20 cellular contexts compared by ENCODE assay signal in genomic region chr6:14310955-14311354, GRCh38.
DNase-seq lines count a peak whose midpoint lies in the region; ATAC-seq, FAIRE-seq and TF ChIP-seq lines count a peak whose summit lies in the region.
"Had no signal": no experiment of that assay in that cellular context is flagged by ENCODE, and none has a peak within 500 bp of the region (broad histone marks: within the 10 kb centered on the region; RNA-seq: fewer than 3 reads in every experiment).

No MANE protein-coding gene starts in this region.

- no peak overlapping the region for H3K4me2 ChIP-seq in GM12878 (ENCODE audit: control insufficient read depth, insufficient read depth)

- no peak for ATAC-seq in GM12878
- no peak for ATAC-seq in HG03571 (IDR thresholded peaks at IDR 0.05; ENCODE audit: unreplicated experiment)
- ATAC-seq: WTC11 had no signal

- no peaks in the 10 kb centered on the region for H3K79me2 ChIP-seq in GM12878 (ENCODE audit: control insufficient read depth, insufficient read depth, low read length)

- RAD21 ChIA-PET in GM12878 (lab: Charles Lee; ENCODE audit: unreplicated experiment): interaction anchor here (0.7 kb wide), 1 partner anchor 27 kb away, joined by 3 read pairs; no protein-coding TSS in a partner anchor

- no TSS peak for BruUV-seq in GM12878 (replicated peaks; lab: Mats Ljungman, UMichigan)

- H3K36me3 ChIP-seq in GM12878 (ENCODE audit: control insufficient read depth in 2 of 2, insufficient read depth in 2 of 2, low read length in 1 of 2): no peaks in the 10 kb centered on the region
- H3K36me3 ChIP-seq: BLaER1 treated with 17β-estradiol and CSF1 and Interleukin-3, amounts not matched to agents 10 nM and 100 nM; cardiac muscle cell had no signal

- TF ChIP-seq RAD21 in GM12878 (IDR thresholded peaks at IDR 0.05; ENCODE audit: insufficient read depth, low read depth, low read length): no peak

- no peak for FAIRE-seq in GM12878 (lab: Jason Lieb, UNC)
- FAIRE-seq: islet of Langerhans had no signal

- no peak for TF ChIP-seq POLR2A in GM12878 (IDR thresholded peaks at IDR 0.05; ENCODE audit: low read depth, low read length)

- POLR2A ChIA-PET in GM12878 (lab: Charles Lee): no interaction called here

- no peak overlapping the region for H3K27ac ChIP-seq in GM12878 (ENCODE audit: control insufficient read depth, insufficient read depth)
- H3K27ac ChIP-seq: BLaER1 treated with 17β-estradiol and CSF1 and Interleukin-3, amounts not matched to agents 10 nM and 100 nM; cardiac muscle cell; SK-N-MC had no signal

- CTCF ChIA-PET in GM12878 (lab: Yijun Ruan, JAX): interaction anchor here (0.6 to 0.9 kb wide), 2 partner anchors 10 to 931 kb away, joined by 3 read pairs; no protein-coding TSS in a partner anchor

- TF ChIP-seq EP300 in GM12878 (IDR thresholded peaks at IDR 0.05; ENCODE audit: borderline replicate concordance in 1 of 2, control insufficient read depth in 1 of 2, low read depth in 2 of 2, low read length in 2 of 2): no peak

- DNase-seq in Caki2 (ENCODE audit: low read depth): peak; percentile 67
- no peak for DNase-seq in GM12878 (ENCODE audit: low read depth, low spot score)
- DNase-seq in left kidney (ENCODE audit: low read depth, low spot score): peak; percentile 71
- DNase-seq in renal cortical epithelial cell (ENCODE audit: low read depth): peak; percentile 96
- no peak for DNase-seq in cardiac septum (ENCODE audit: low spot score)
- no peak for DNase-seq in AG08395 (ENCODE audit: low spot score)
- DNase-seq in T-helper 9 cell: no peak
- DNase-seq: activated CD4-positive, alpha-beta memory T cell treated with anti-CD3 and anti-CD28 coated beads for 36 hours; activated effector memory CD4-positive, alpha-beta T cell treated with anti-CD3 and anti-CD28 coated beads, Interleukin-2, amount 50 U/mL, for 16 hours; dermis blood vessel endothelial cell; foreskin fibroblast; hypothalamus; KBM-7; NCI-H1694 treated with DMSO at 0.1 percent for 48 hours had no signal

- H2AFZ ChIP-seq in GM12878 (ENCODE audit: control insufficient read depth, low read depth, low read length): no peak overlapping the region

- in situ Hi-C loops in Caki2 (cut with HindIII; ENCODE audit: low pct_unique_long_range_greater_than_20kb, low sequenced_read_pairs): no loop called here
- in situ Hi-C loops in GM12878 (cut with MboI): no loop called here

- no peaks in the 10 kb centered on the region; a peak in 1 of 4 replicates for H3K27me3 ChIP-seq in GM12878 (replicated peaks in 1 of 2; ENCODE audit: control insufficient read depth in 2 of 2, insufficient read depth in 2 of 2, low read length in 1 of 2)
- H3K27me3 ChIP-seq: BLaER1 treated with 17β-estradiol and CSF1 and Interleukin-3, amounts not matched to agents 10 nM and 100 nM; cardiac muscle cell had no signal

- H3K4me1 ChIP-seq in GM12878 (ENCODE audit: control insufficient read depth, insufficient read depth, low read length): peaks cover 9% of the 10 kb centered on the region

- H3K9ac ChIP-seq in GM12878 (ENCODE audit: control insufficient read depth, insufficient read depth, low read length): no peak overlapping the region
- H3K9ac ChIP-seq: BLaER1 treated with 17β-estradiol and CSF1 and Interleukin-3, amounts not matched to agents 10 nM and 100 nM had no signal

- no peak for TF ChIP-seq CTCF in GM12878 (IDR thresholded peaks at IDR 0.05 in 2 of 3, conservative IDR thresholded peaks at IDR 0.05 in 1 of 3; ENCODE audit: control insufficient read depth in 2 of 3, extremely low read depth in 1 of 3, insufficient read depth in 1 of 3, low read depth in 3 of 3, low read length in 3 of 3)

- intact Hi-C loops in GM12878 (cut with micrococcal nuclease; ENCODE audit: unreplicated experiment): no loop called here
- intact Hi-C loops in cardiac septum (cut with DNase I): no loop called here

- SMC1A ChIA-PET in GM12878 (lab: Charles Lee; ENCODE audit: uncharacterized antibody, unreplicated experiment): interaction anchor here (1.1 to 2.8 kb wide), 3 partner anchors 16 to 82 kb away, joined by 3 to 6 read pairs (median 3); no protein-coding TSS in a partner anchor

- 90% methylated on average over 5 of the region's 5 CpGs for WGBS in GM12878 (ENCODE audit: insufficient coverage, insufficient replicate concordance, low lambda C conversion rate, missing lambda C conversion rate)

- no peak overlapping the region for H3K4me3 ChIP-seq in GM12878
- H3K4me3 ChIP-seq: BLaER1 treated with 17β-estradiol and CSF1 and Interleukin-3, amounts not matched to agents 10 nM and 100 nM; cardiac muscle cell; SK-N-MC had no signal

- no peaks in the 10 kb centered on the region for H4K20me1 ChIP-seq in GM12878 (ENCODE audit: control insufficient read depth, insufficient read depth)
- H4K20me1 ChIP-seq: BLaER1 treated with 17β-estradiol and CSF1 and Interleukin-3, amounts not matched to agents 10 nM and 100 nM had no signal

- no peaks in the 10 kb centered on the region; the same call in 2 of the 3 replicates for H3K9me3 ChIP-seq in GM12878 (replicated peaks; ENCODE audit: control insufficient read depth, insufficient read depth, low read length)

TF ChIP-seq in GM12878, 131 proteins besides CTCF, POLR2A, EP300 and RAD21:
- TF ChIP-seq MXI1 (IDR thresholded peaks at IDR 0.05; ENCODE audit: low read depth, low read length): no peak
- TF ChIP-seq ZNF217 (IDR thresholded peaks at IDR 0.05): no peak
- peak; percentile 22 for TF ChIP-seq BCL3 (IDR thresholded peaks at IDR 0.05; ENCODE audit: borderline replicate concordance, insufficient read depth, low read depth, low read length, poor library complexity, severe bottlenecking)
- no peak for TF ChIP-seq ZBTB40 (IDR thresholded peaks at IDR 0.05; ENCODE audit: borderline replicate concordance)
- TF ChIP-seq HDGF (IDR thresholded peaks at IDR 0.05): no peak
- no peak for TF ChIP-seq FOXK2 (IDR thresholded peaks at IDR 0.05)
- TF ChIP-seq SUZ12 (IDR thresholded peaks at IDR 0.05; ENCODE audit: unreplicated experiment): no peak
- TF ChIP-seq JUND (IDR thresholded peaks at IDR 0.05; ENCODE audit: low read depth, low read length): no peak
- TF ChIP-seq PBX3 (IDR thresholded peaks at IDR 0.05; ENCODE audit: insufficient replicate concordance, low read depth, low read length): peak; percentile 26
- TF ChIP-seq GATAD2B (conservative IDR thresholded peaks at IDR 0.05; ENCODE audit: low read depth): no peak
- TF ChIP-seq ZZZ3 (IDR thresholded peaks at IDR 0.05; ENCODE audit: control insufficient read depth, insufficient read length, low read depth): no peak
- TF ChIP-seq RBBP5 (conservative IDR thresholded peaks at IDR 0.05): no peak

Comparison
In these comparisons a context has a peak if more than half of its experiments do, and no peak if none do; other contexts are left out.
1. DNase-seq: peak in Caki2 (single experiment), left kidney (single experiment) and renal cortical epithelial cell (single experiment); none in GM12878 (single experiment), cardiac septum (single experiment), AG08395 (single experiment) and T-helper 9 cell (single experiment).